Comparison of ENCODE assay signal across 33 cellular contexts in the genomic region with DNA sequence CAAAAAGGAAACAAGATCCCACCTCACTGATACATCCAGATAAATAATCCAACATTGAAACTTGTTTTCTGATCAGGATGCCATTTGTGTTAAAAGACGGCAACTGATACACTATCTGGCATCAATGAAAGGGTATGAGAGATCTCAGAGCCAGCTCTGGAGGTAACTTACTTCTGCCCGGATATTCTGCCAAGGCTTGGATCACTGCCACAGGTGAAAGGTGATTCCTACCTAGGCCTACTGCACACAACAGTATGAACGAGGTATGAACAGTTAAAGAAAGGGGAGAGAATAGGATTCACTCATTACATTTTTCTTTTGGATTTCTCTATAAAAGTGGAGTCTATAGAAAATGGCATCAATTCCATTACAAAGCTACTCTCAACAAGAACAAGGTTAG.
"Had no signal": no experiment of that assay in that cellular context is flagged by ENCODE, and none has a peak within 500 bp of the region (broad histone marks: within the 10 kb centered on the region; RNA-seq: fewer than 3 reads in every experiment).

No MANE protein-coding gene starts in this region.

- DNase-seq: Karpas-422, Kasumi-1, KG1, MG63, MM.1S, MV-4-11, NCI-H1048, NCI-H1092, NCI-H1092 treated with DMSO at 0.1 percent for 48 hours, NCI-H1105, NCI-H1105 treated with DMSO at 0.1 percent for 48 hours, NCI-H1417, NCI-H1417 treated with DMSO at 0.1 percent for 48 hours, NCI-H1436, NCI-H1436 treated with DMSO at 0.1 percent for 48 hours, NCI-H146, NCI-H1694, NCI-H1694 treated with DMSO at 0.1 percent for 48 hours, NCI-H187, NCI-H187 treated with DMSO at 0.1 percent for 48 hours, NCI-H1930, NCI-H2081, NCI-H2081 treated with DMSO at 0.1 percent for 48 hours, NCI-H2107, NCI-H2171, NCI-H2171 treated with DMSO at 0.1 percent for 48 hours, NCI-H2227 treated with DMSO at 0.1 percent for 48 hours, NCI-H226, NCI-H345, NCI-H446, NCI-H446 treated with DMSO at 0.1 percent for 48 hours, NCI-H510A, NCI-H510A treated with DMSO at 0.1 percent for 48 hours had no signal
